8 cellular contexts compared by ENCODE assay signal in the genomic region with DNA sequence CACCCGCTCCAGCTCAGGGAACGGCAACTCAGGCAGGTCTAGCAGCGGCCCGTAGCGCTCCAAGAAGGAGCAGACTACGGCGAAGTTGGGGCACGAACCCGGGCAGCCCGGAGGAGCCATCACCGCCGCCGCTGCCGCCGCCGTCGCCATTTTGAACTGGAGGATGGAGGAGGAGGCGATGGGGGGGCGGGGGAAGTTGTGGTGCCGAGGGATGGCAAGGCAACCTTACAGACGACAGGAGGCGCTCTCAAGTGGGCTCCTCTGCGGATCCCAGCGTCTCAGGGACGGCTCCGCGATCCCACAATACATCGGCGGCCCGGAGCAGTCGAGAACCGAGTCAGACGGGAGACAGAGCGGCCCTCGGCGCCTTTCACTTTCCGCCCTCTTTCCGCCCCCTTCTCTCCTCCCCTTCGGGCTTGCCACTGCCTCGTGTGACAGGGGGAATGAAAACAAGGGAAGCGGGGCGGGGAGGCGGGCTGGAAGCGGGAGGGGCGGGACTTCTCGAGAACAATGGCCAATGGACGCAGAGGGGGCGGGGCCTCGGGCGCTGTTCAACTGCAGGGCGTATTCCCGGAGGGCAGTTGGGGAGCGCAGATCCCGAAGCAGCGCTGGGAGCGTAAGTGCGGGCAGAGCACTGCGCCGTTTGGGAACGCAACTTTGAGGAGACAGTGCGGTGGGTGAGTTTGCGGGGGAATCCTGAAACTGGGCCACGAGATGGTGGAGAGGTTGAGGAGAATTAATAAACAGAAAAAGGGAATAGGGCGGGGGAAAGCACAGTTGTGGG. TPM values are rescaled to one million over a fixed set of nuclear protein-coding genes. Genes with fewer than 3 reads are reported as not detected.
DNase-seq lines count a peak whose midpoint lies in the region; ATAC-seq and TF ChIP-seq lines count a peak whose summit lies in the region.

A gene (plus strand): TSS at position 580 of the 784 bp plus-strand sequence. CDS start 21,353 bp downstream, outside the sequence.
A gene with protein sequence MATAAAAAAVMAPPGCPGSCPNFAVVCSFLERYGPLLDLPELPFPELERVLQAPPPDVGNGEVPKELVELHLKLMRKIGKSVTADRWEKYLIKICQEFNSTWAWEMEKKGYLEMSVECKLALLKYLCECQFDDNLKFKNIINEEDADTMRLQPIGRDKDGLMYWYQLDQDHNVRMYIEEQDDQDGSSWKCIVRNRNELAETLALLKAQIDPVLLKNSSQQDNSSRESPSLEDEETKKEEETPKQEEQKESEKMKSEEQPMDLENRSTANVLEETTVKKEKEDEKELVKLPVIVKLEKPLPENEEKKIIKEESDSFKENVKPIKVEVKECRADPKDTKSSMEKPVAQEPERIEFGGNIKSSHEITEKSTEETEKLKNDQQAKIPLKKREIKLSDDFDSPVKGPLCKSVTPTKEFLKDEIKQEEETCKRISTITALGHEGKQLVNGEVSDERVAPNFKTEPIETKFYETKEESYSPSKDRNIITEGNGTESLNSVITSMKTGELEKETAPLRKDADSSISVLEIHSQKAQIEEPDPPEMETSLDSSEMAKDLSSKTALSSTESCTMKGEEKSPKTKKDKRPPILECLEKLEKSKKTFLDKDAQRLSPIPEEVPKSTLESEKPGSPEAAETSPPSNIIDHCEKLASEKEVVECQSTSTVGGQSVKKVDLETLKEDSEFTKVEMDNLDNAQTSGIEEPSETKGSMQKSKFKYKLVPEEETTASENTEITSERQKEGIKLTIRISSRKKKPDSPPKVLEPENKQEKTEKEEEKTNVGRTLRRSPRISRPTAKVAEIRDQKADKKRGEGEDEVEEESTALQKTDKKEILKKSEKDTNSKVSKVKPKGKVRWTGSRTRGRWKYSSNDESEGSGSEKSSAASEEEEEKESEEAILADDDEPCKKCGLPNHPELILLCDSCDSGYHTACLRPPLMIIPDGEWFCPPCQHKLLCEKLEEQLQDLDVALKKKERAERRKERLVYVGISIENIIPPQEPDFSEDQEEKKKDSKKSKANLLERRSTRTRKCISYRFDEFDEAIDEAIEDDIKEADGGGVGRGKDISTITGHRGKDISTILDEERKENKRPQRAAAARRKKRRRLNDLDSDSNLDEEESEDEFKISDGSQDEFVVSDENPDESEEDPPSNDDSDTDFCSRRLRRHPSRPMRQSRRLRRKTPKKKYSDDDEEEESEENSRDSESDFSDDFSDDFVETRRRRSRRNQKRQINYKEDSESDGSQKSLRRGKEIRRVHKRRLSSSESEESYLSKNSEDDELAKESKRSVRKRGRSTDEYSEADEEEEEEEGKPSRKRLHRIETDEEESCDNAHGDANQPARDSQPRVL (N-terminal part only) (minus strand): TSS at position 158 of the 784 bp plus-strand sequence. CDS start 8 bp downstream, at position 150.

- dilution Hi-C loops in IMR-90 (cut with HindIII; ENCODE audit: low sequenced_read_pairs, unreplicated experiment), result no loop called here

- peak within 1 kb of the TSS; percentile 72 for H3K23ac ChIP-seq in IMR-90 (ENCODE audit: low read depth, low read length)

- H3K9ac ChIP-seq in IMR-90 (ENCODE audit: low read depth, low read length), result peak within 1 kb of the TSS; percentile 88
- H3K9ac ChIP-seq in mucosa of stomach (ENCODE audit: low read length), result peak within 1 kb of the TSS; percentile 96

- BruUV-seq in IMR-90 (replicated peaks; lab: Mats Ljungman, UMichigan) (no TSS peak), OCI-LY7 (replicated peaks; lab: Mats Ljungman, UMichigan) (no TSS peak)

- peak; percentile 98 for DNase-seq in DMS153 (lab: John Stamatoyannopoulos, UW)
- peak; percentile 99 for DNase-seq in IMR-90
- peak; percentile 96 for DNase-seq in OCI-LY7 (ENCODE audit: low spot score)
- peak; percentile 93 for DNase-seq in activated T-cell treated with anti-CD3 and anti-CD28 coated beads for 48 hours (ENCODE audit: low read depth)
- peak; percentile 97 to 99 for DNase-seq in erythroblast (lab: John Stamatoyannopoulos, UW)
- peak; percentile 86 to 91 for DNase-seq in stimulated activated CD8-positive, alpha-beta memory T cell treated with anti-CD3 and anti-CD28 coated beads, Interleukin-7, amount 100 ng/mL, for 1 hour (ENCODE audit: low read depth in 2 of 2)

- in situ Hi-C loops in IMR-90 (cut with MboI; ENCODE audit: low sequenced_read_pairs), result no loop called here

- peak within 1 kb of the TSS; percentile 76 for H3K4me2 ChIP-seq in IMR-90 (ENCODE audit: low read depth, low read length)
- peak within 1 kb of the TSS; percentile 88 for H3K4me2 ChIP-seq in OCI-LY7 (ENCODE audit: low read length)

- H3K79me1 ChIP-seq in IMR-90 (ENCODE audit: low read depth in 1 of 2, low read length in 2 of 2), result peaks cover 0 to 59% of the 10 kb centered on the region in 2 experiments; a peak in 3 of 4 replicates

- H2BK120ac ChIP-seq in IMR-90 (ENCODE audit: low read depth, low read length), result peak within 1 kb of the TSS; percentile 56; the same call in 1 of the 2 replicates

- H4K5ac ChIP-seq in IMR-90 (ENCODE audit: low read depth, low read length), result peak within 1 kb of the TSS; percentile 20; the same call in 1 of the 2 replicates

- WGBS in IMR-90 (ENCODE audit: extremely low coverage in 2 of 2, insufficient read length in 1 of 2), 2 experiments, result 3% methylated on average over 22 of the region's 64 CpGs; no CpG with 5 or more reads in 1 of the 2 experiments

- POLR2A ChIA-PET in IMR-90 (lab: Charles Lee; ENCODE audit: unreplicated experiment), result no interaction called here
- POLR2A ChIA-PET in OCI-LY7 (lab: Charles Lee), result interaction anchor here (0.9 to 2.3 kb wide), 2 partner anchors 174 to 179 kb away, joined by 3 to 11 read pairs; a partner anchor contains a TSS

- H3K9me2 ChIP-seq in OCI-LY7 (ENCODE audit: insufficient read depth, low read length), result no peaks in the 10 kb centered on the region

- H3K79me2 ChIP-seq in OCI-LY7 (ENCODE audit: insufficient read depth, low read depth, low read length), result peaks cover 46% of the 10 kb centered on the region

- H2BK5ac ChIP-seq in IMR-90 (ENCODE audit: low read depth, low read length, poor library complexity, severe bottlenecking), result peak within 1 kb of the TSS; percentile 91

- H3K27ac ChIP-seq in IMR-90 (ENCODE audit: insufficient read depth, low read length) (peak within 1 kb of the TSS; percentile 89), OCI-LY7 (ENCODE audit: low read depth, low read length, poor library complexity, severe bottlenecking) (peak within 1 kb of the TSS; percentile 85)

- peak within 1 kb of the TSS; percentile 15 to 52; a peak in 3 of 4 replicates for H4K8ac ChIP-seq in IMR-90 (ENCODE audit: low read depth in 2 of 2, low read length in 2 of 2)

- no peak within 1 kb of the TSS; the same call in 1 of the 2 replicates for H3K18ac ChIP-seq in IMR-90 (ENCODE audit: low read depth, low read length)

- H2AK9ac ChIP-seq in IMR-90 (replicated peaks; ENCODE audit: low read depth, low read length, poor library complexity), result peak within 1 kb of the TSS; percentile 98

- H4K91ac ChIP-seq in IMR-90 (ENCODE audit: insufficient read depth, low read depth, low read length), result peak within 1 kb of the TSS; percentile 76

- H2BK15ac ChIP-seq in IMR-90 (ENCODE audit: low read depth, low read length), result no peak within 1 kb of the TSS; the same call in 2 of the 3 replicates

- intact Hi-C loops in IMR-90 (cut with micrococcal nuclease), result loop anchor here (1.0 to 2.0 kb wide), 3 partner anchors 94 to 226 kb away; a partner anchor contains a TSS
- intact Hi-C loops in OCI-LY7 (cut with micrococcal nuclease; ENCODE audit: unreplicated experiment), result loop anchor here (1.0 to 2.0 kb wide), 3 partner anchors 44 to 184 kb away; a partner anchor contains a TSS

- CTCF ChIA-PET in IMR-90 (lab: Yijun Ruan, JAX) (interaction anchor here (0.6 kb wide), 1 partner anchor 34 kb away, joined by 3 read pairs; no protein-coding TSS in a partner anchor), OCI-LY7 (lab: Charles Lee; ENCODE audit: unreplicated experiment) (interaction anchor here (0.8 to 1.1 kb wide), 2 partner anchors 174 to 179 kb away, joined by 3 read pairs; no protein-coding TSS in a partner anchor)

- peaks cover 3% of the 10 kb centered on the region for H3K4me1 ChIP-seq in IMR-90 (ENCODE audit: control insufficient read depth, insufficient read depth, low read length)
- H3K4me1 ChIP-seq in OCI-LY7 (ENCODE audit: insufficient read depth, low read length, poor library complexity, severe bottlenecking), result peaks cover 13% of the 10 kb centered on the region
- H3K4me1 ChIP-seq in mucosa of stomach (ENCODE audit: control insufficient read depth, insufficient read depth, low read length), result peaks cover 11% of the 10 kb centered on the region

- peak within 1 kb of the TSS; percentile 75; the same call in 1 of the 2 replicates for H3K56ac ChIP-seq in IMR-90 (ENCODE audit: extremely low read depth, insufficient read depth, low read length)

- H3K36me3 ChIP-seq in IMR-90 (ENCODE audit: control insufficient read depth, insufficient read depth, low read length) (no peaks in the 10 kb centered on the region), OCI-LY7 (ENCODE audit: insufficient read depth, low read length) (peaks cover 26% of the 10 kb centered on the region), mucosa of stomach (ENCODE audit: control insufficient read depth, insufficient read depth, low read length) (no peaks in the 10 kb centered on the region)

- peak; percentile 71 for TF ChIP-seq RAD21 in IMR-90 (IDR thresholded peaks at IDR 0.05; ENCODE audit: low read length)

- H2AFZ ChIP-seq in IMR-90 (replicated peaks; ENCODE audit: low read length, poor library complexity) (peak within 1 kb of the TSS; percentile 98), OCI-LY7 (ENCODE audit: low read length) (peak within 1 kb of the TSS; percentile 87)

- no peaks in the 10 kb centered on the region for H3K9me3 ChIP-seq in IMR-90 (ENCODE audit: control insufficient read depth, insufficient read depth, low read length)
- peaks cover 6% of the 10 kb centered on the region; the same call in 1 of the 2 replicates for H3K9me3 ChIP-seq in OCI-LY7 (ENCODE audit: low read length)
- H3K9me3 ChIP-seq in mucosa of stomach (ENCODE audit: control insufficient read depth, low read length), result no peaks in the 10 kb centered on the region

- H3K4ac ChIP-seq in IMR-90 (ENCODE audit: low read depth, low read length), result peak within 1 kb of the TSS; percentile 95

- peak within 1 kb of the TSS; percentile 94 for H3K4me3 ChIP-seq in IMR-90 (ENCODE audit: insufficient read depth, low read depth, low read length)
- peak within 1 kb of the TSS; percentile 97 for H3K4me3 ChIP-seq in OCI-LY7 (ENCODE audit: low read depth, low read length, poor library complexity, severe bottlenecking)
- peak within 1 kb of the TSS; percentile 87 for H3K4me3 ChIP-seq in mucosa of stomach (ENCODE audit: low read length)

- ATAC-seq in GM21528 (IDR thresholded peaks at IDR 0.05; ENCODE audit: low FRiP score, unreplicated experiment), result peak; percentile 84
- ATAC-seq in IMR-90 (ENCODE audit: low read depth), result peak; percentile 89

- peak within 1 kb of the TSS; percentile 86 for H3K14ac ChIP-seq in IMR-90 (replicated peaks; ENCODE audit: low read depth, low read length)

- H3K9me1 ChIP-seq in IMR-90 (ENCODE audit: insufficient read depth, low read length), result no peaks in the 10 kb centered on the region; the same call in 1 of the 2 replicates

- TF ChIP-seq CTCF in IMR-90 (conservative IDR thresholded peaks at IDR 0.05; ENCODE audit: low read depth, low read length) (peak; percentile 88), OCI-LY7 (conservative IDR thresholded peaks at IDR 0.05; ENCODE audit: low read length) (peak; percentile 73)

- H2AK5ac ChIP-seq in IMR-90 (ENCODE audit: low read depth, low read length), result peak within 1 kb of the TSS; percentile 91

- H3K27me3 ChIP-seq in IMR-90 (ENCODE audit: control insufficient read depth, insufficient read depth, low read length) (no peaks in the 10 kb centered on the region), mucosa of stomach (ENCODE audit: control insufficient read depth, insufficient read depth, low read length) (no peaks in the 10 kb centered on the region)

- TF ChIP-seq POLR2A in IMR-90 (IDR thresholded peaks at IDR 0.05; ENCODE audit: low read depth, low read length) (peak; percentile 72), erythroblast (IDR thresholded peaks at IDR 0.05; ENCODE audit: low read length) (peak; percentile 45)

- H4K20me1 ChIP-seq in IMR-90 (ENCODE audit: insufficient read depth, low read length), result peaks cover 39% of the 10 kb centered on the region
- peaks cover 16% of the 10 kb centered on the region; the same call in 1 of the 2 replicates for H4K20me1 ChIP-seq in OCI-LY7 (ENCODE audit: insufficient read depth, low read length)

- no peak within 1 kb of the TSS for H2BK20ac ChIP-seq in IMR-90 (ENCODE audit: low read depth, low read length)

RNA-seq across cellular contexts. Expression of the first gene that starts in this region (rescaled TPM):
- total RNA-seq in IMR-90 (2012; rRNA removed) (15.8 and 49.7 TPM in 2 replicates), OCI-LY7 (2022) (13.3 and 17.1 TPM in 2 replicates)
- 47.6 and 51.2 TPM in 2 replicates for polyA plus RNA-seq in IMR-90 (2012; rRNA removed)
- polyA plus RNA-seq in IMR-90 (2012; cell fraction: cytosol; rRNA removed), result 20.9 and 28.0 TPM in 2 replicates
- polyA plus RNA-seq in IMR-90 (2012; cell fraction: nucleus; rRNA removed; ENCODE audit: low replicate concordance), result 3.7 and 17.0 TPM in 2 replicates
- 11.0 and 16.2 TPM in 2 replicates for total RNA-seq in OCI-LY7 (2014; rRNA removed; shearing (Covaris generic))

RNA-seq across cellular contexts. Expression of the second gene that starts in this region (rescaled TPM):
- total RNA-seq in IMR-90 (2012; rRNA removed) (18.5 and 26.7 TPM in 2 replicates), OCI-LY7 (2022) (75.6 and 78.8 TPM in 2 replicates)
- polyA plus RNA-seq in IMR-90 (2012; rRNA removed), result 13.9 and 19.1 TPM in 2 replicates
- 1.9 and 3.8 TPM in 2 replicates for polyA plus RNA-seq in IMR-90 (2012; cell fraction: cytosol; rRNA removed)
- 1.3 and 13.3 TPM in 2 replicates for polyA plus RNA-seq in IMR-90 (2012; cell fraction: nucleus; rRNA removed; ENCODE audit: low replicate concordance)
- total RNA-seq in OCI-LY7 (2014; rRNA removed; shearing (Covaris generic)), result 33.5 and 56.9 TPM in 2 replicates

Comparison
In these comparisons a context has a peak if more than half of its experiments do, and no peak if none do; other contexts are left out.
1. Peak in every context shown above with its lines: DNase-seq, ATAC-seq, H3K4me3 ChIP-seq and H3K27ac ChIP-seq.